ENCODE assay signal across 8 cellular contexts in the genomic region with DNA sequence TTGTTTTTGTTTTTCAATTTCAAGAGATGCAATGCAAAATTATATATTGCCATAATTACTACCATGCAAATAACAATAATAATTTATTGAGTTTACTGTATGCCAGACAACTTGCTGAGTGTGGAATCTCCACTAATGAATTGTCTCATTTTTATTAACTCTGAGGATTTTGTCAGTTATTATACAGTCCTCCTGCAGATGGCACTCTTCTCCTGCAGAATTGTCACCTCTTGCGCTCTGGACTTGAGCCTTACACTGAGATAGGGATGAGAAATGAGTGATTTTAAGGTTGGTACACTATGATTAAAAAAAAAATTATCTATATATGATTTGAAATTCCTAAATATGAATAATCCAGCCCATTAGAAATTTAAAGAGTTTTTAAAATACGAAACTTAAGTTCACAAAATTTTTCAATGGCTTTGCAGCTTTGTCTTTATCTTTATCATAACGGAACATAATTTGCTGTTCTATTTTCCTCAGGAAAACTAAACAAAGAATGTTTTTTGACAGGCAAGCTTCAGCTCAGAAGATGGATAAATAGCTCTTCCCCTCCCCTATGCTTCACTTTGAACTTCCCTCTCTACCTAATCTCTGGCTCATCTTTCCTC. TPM values are rescaled to one million over a fixed set of nuclear protein-coding genes. Genes with fewer than 3 reads are reported as not detected.
DNase-seq lines count a peak whose midpoint lies in the region; ATAC-seq, FAIRE-seq and TF ChIP-seq lines count a peak whose summit lies in the region.

No MANE protein-coding gene starts in this region.

- no peaks in the 10 kb centered on the region for H3K36me3 Mint-ChIP-seq in activated CD4-positive, alpha-beta T cell treated with anti-CD3 and anti-CD28 coated beads, Interleukin-2, amount 10 ng/mL, durations not matched to agents 7 days and 5 days (ENCODE audit: low read depth)
- H3K36me3 Mint-ChIP-seq in osteocyte (ENCODE audit: unreplicated experiment): no peaks in the 10 kb centered on the region

- no peak overlapping the region for H3K27ac Mint-ChIP-seq in activated CD4-positive, alpha-beta T cell treated with anti-CD3 and anti-CD28 coated beads, Interleukin-2, amount 10 ng/mL, durations not matched to agents 7 days and 5 days
- H3K27ac Mint-ChIP-seq in osteocyte (ENCODE audit: unreplicated experiment): no peak overlapping the region

- H3K4me3 ChIP-seq in fibroblast of the aortic adventitia (ENCODE audit: low read depth, low read length): no peak overlapping the region

- H3K4me1 Mint-ChIP-seq in activated CD4-positive, alpha-beta T cell treated with anti-CD3 and anti-CD28 coated beads, Interleukin-2, amount 10 ng/mL, durations not matched to agents 7 days and 5 days: no peaks in the 10 kb centered on the region
- no peaks in the 10 kb centered on the region for H3K4me1 Mint-ChIP-seq in osteocyte (ENCODE audit: unreplicated experiment)

- no peak overlapping the region for H3K4me3 Mint-ChIP-seq in activated CD4-positive, alpha-beta T cell treated with anti-CD3 and anti-CD28 coated beads, Interleukin-2, amount 10 ng/mL, durations not matched to agents 7 days and 5 days
- H3K4me3 Mint-ChIP-seq in osteocyte (ENCODE audit: unreplicated experiment): no peak overlapping the region

- peak; percentile 65 for DNase-seq in AG20443 (ENCODE audit: low spot score)
- DNase-seq in GM12891 (ENCODE audit: insufficient read length, low spot score): peak; percentile 5
- peak; percentile 44 for DNase-seq in NCI-H1694 treated with DMSO at 0.1 percent for 48 hours (lab: John Stamatoyannopoulos, UW)
- DNase-seq in activated CD4-positive, alpha-beta T cell treated with anti-CD3 and anti-CD28 coated beads, Interleukin-2, amount 10 ng/mL, durations not matched to agents 7 days and 5 days: peak; percentile 52
- DNase-seq in fibroblast of the aortic adventitia (ENCODE audit: low read depth): peak; percentile 61
- no peak for DNase-seq in osteocyte (ENCODE audit: extremely low spot score, unreplicated experiment)
- DNase-seq in middle frontal gyrus (ENCODE audit: extremely low spot score, low spot score): no peak

- TF ChIP-seq CTCF in fibroblast of the aortic adventitia (IDR thresholded peaks at IDR 0.05; ENCODE audit: insufficient read depth, low read length) (peak; percentile 64), osteocyte (IDR thresholded peaks at IDR 0.05) (peak; percentile 77)

- peaks cover 15% of the 10 kb centered on the region for H3K27me3 Mint-ChIP-seq in activated CD4-positive, alpha-beta T cell treated with anti-CD3 and anti-CD28 coated beads, Interleukin-2, amount 10 ng/mL, durations not matched to agents 7 days and 5 days
- H3K27me3 Mint-ChIP-seq in osteocyte (ENCODE audit: unreplicated experiment): peaks cover 70% of the 10 kb centered on the region

- peak; percentile 81 for ATAC-seq in HG02798 (IDR thresholded peaks at IDR 0.05; ENCODE audit: poor library complexity, unreplicated experiment)

- H3K9me3 Mint-ChIP-seq in activated CD4-positive, alpha-beta T cell treated with anti-CD3 and anti-CD28 coated beads, Interleukin-2, amount 10 ng/mL, durations not matched to agents 7 days and 5 days: no peaks in the 10 kb centered on the region
- no peaks in the 10 kb centered on the region for H3K9me3 Mint-ChIP-seq in osteocyte (ENCODE audit: unreplicated experiment)

- peak; percentile 63 for FAIRE-seq in GM12891 (lab: Jason Lieb, UNC)

- no peak for TF ChIP-seq POLR2A in GM12891 (IDR thresholded peaks at IDR 0.05; ENCODE audit: low read depth, low read length)

- CTCF ChIA-PET in activated CD4-positive, alpha-beta T cell treated with anti-CD3 and anti-CD28 coated beads, Interleukin-2, amount 10 ng/mL, durations not matched to agents 7 days and 5 days (lab: Charles Lee): interaction anchor here (1.2 to 1.7 kb wide), 2 partner anchors 9 to 17 kb away, joined by 3 to 6 read pairs; no protein-coding TSS in a partner anchor

- POLR2A ChIA-PET in activated CD4-positive, alpha-beta T cell treated with anti-CD3 and anti-CD28 coated beads, Interleukin-2, amount 10 ng/mL, durations not matched to agents 7 days and 5 days (lab: Charles Lee): no interaction called here

TF ChIP-seq in GM12891, 5 proteins besides CTCF, POLR2A, EP300 and RAD21:
- TF ChIP-seq SPI1 (IDR thresholded peaks at IDR 0.05; ENCODE audit: low read depth, low read length): no peak
- TF ChIP-seq POU2F2 (IDR thresholded peaks at IDR 0.05; ENCODE audit: low read depth, low read length): no peak
- no peak for TF ChIP-seq TAF1 (IDR thresholded peaks at IDR 0.05; ENCODE audit: low read depth, low read length)
- no peak for TF ChIP-seq PAX5 (IDR thresholded peaks at IDR 0.05; ENCODE audit: insufficient read depth, low read length, severe bottlenecking)
- no peak for TF ChIP-seq POLR2AphosphoS5 (IDR thresholded peaks at IDR 0.05; ENCODE audit: low read depth, low read length)
TF ChIP-seq in GM12891: peak in this region for 0.

RNA-seq across cellular contexts. Expression of gene PAQR3, which starts 12.7 kb away (rescaled TPM):
- polyA plus RNA-seq in GM12891 (2012; ENCODE audit: low read depth, missing spikeins): 1.4 TPM
- 10 to 100 TPM; 14.7 to 15.4 TPM for total RNA-seq in activated CD4-positive, alpha-beta T cell treated with anti-CD3 and anti-CD28 coated beads, Interleukin-2, amount 10 ng/mL, durations not matched to agents 7 days and 5 days
- total RNA-seq in fibroblast of the aortic adventitia (ENCODE audit: low replicate concordance) (2.9 and 15.8 TPM in 2 replicates), osteocyte (10.1 and 12.4 TPM in 2 replicates)

Comparison
In these comparisons a context has a peak if more than half of its experiments do, and no peak if none do; other contexts are left out.
1. DNase-seq: peak in AG20443 (single experiment), GM12891 (single experiment), NCI-H1694 treated with DMSO at 0.1 percent for 48 hours (single experiment), activated CD4-positive, alpha-beta T cell treated with anti-CD3 and anti-CD28 coated beads, Interleukin-2, amount 10 ng/mL, durations not matched to agents 7 days and 5 days (single experiment) and fibroblast of the aortic adventitia (single experiment); none in osteocyte (single experiment) and middle frontal gyrus (single experiment).